1 cellular context compared by ENCODE assay signal in genomic region chr20:39013662-39014109, GRCh38.
TF ChIP-seq lines count a peak whose summit lies in the region.

No MANE protein-coding gene starts in this region.

TF ChIP-seq in HepG2, 621 proteins besides CTCF, POLR2A, EP300 and RAD21 (continued from another document and continues in another):
- TF ChIP-seq ZNF407 (CRISPR knock-in tag; IDR thresholded peaks at IDR 0.05; ENCODE audit: not compliant biosample characterization) (no peak), SP2 (CRISPR knock-in tag; IDR thresholded peaks at IDR 0.05) (no peak), IKZF1 (IDR thresholded peaks at IDR 0.05) (no peak), KDM1A (CRISPR knock-in tag; IDR thresholded peaks at IDR 0.05) (0 out of 2 replicates have a peak, but pooled peaks have one; percentile 20), ZNF367 (CRISPR knock-in tag; IDR thresholded peaks at IDR 0.05; ENCODE audit: borderline replicate concordance) (no peak), HNRNPH1 (optimal IDR thresholded peaks at IDR 0.05; ENCODE audit: low read depth, low read length) (no peak), CCDC6 (CRISPR knock-in tag; IDR thresholded peaks at IDR 0.05) (no peak), PPARG (CRISPR knock-in tag; conservative IDR thresholded peaks at IDR 0.05) (peak; percentile 77), ZSCAN22 (CRISPR knock-in tag; IDR thresholded peaks at IDR 0.05) (no peak), DDIT3 (CRISPR knock-in tag; IDR thresholded peaks at IDR 0.05) (0 out of 2 replicates have a peak, but pooled peaks have one; percentile 14), ARNTL (CRISPR knock-in tag; IDR thresholded peaks at IDR 0.05) (no peak), ZFP91 (CRISPR knock-in tag; IDR thresholded peaks at IDR 0.05; ENCODE audit: borderline replicate concordance) (no peak), ARID4A (CRISPR knock-in tag; IDR thresholded peaks at IDR 0.05; ENCODE audit: borderline replicate concordance) (no peak; the same call in 1 of the 2 replicates), XBP1 (CRISPR knock-in tag; IDR thresholded peaks at IDR 0.05) (no peak), ZNF121 (CRISPR knock-in tag; IDR thresholded peaks at IDR 0.05) (no peak), HIVEP1 (CRISPR knock-in tag; IDR thresholded peaks at IDR 0.05) (no peak), POLR2AphosphoS5 (IDR thresholded peaks at IDR 0.05; ENCODE audit: low read depth, low read length) (peak; percentile 31; the same call in 1 of the 2 replicates), TP53 (CRISPR knock-in tag; conservative IDR thresholded peaks at IDR 0.05) (no peak), ZBTB20 (CRISPR knock-in tag; IDR thresholded peaks at IDR 0.05; ENCODE audit: borderline replicate concordance, low read depth) (no peak), SP140L (CRISPR knock-in tag; IDR thresholded peaks at IDR 0.05; ENCODE audit: borderline replicate concordance) (no peak), ZBTB3 (CRISPR knock-in tag; IDR thresholded peaks at IDR 0.05; ENCODE audit: borderline replicate concordance, low read depth) (no peak), ZNF567 (CRISPR knock-in tag; IDR thresholded peaks at IDR 0.05; ENCODE audit: borderline replicate concordance) (no peak), ZNF253 (CRISPR knock-in tag; IDR thresholded peaks at IDR 0.05; ENCODE audit: borderline replicate concordance) (no peak), SNAPC2 (CRISPR knock-in tag; IDR thresholded peaks at IDR 0.05) (no peak), ZNF570 (CRISPR knock-in tag; IDR thresholded peaks at IDR 0.05; ENCODE audit: borderline replicate concordance) (no peak), ZBTB7B (CRISPR knock-in tag; IDR thresholded peaks at IDR 0.05) (no peak), GLI4 (CRISPR knock-in tag; IDR thresholded peaks at IDR 0.05; ENCODE audit: borderline replicate concordance) (no peak), TEAD3 (CRISPR knock-in tag; optimal IDR thresholded peaks at IDR 0.05; ENCODE audit: borderline replicate concordance) (peak; percentile 27), TIGD3 (CRISPR knock-in tag; IDR thresholded peaks at IDR 0.05; ENCODE audit: borderline replicate concordance) (no peak), TCF7L2 (IDR thresholded peaks at IDR 0.05; ENCODE audit: low read depth, low read length) (no peak), ZNF691 (CRISPR knock-in tag; IDR thresholded peaks at IDR 0.05; ENCODE audit: borderline replicate concordance, low read depth) (no peak), ZNF646 (CRISPR knock-in tag; IDR thresholded peaks at IDR 0.05) (peak; percentile 61; the same call in 1 of the 2 replicates), ETV5 (CRISPR knock-in tag; IDR thresholded peaks at IDR 0.05; ENCODE audit: borderline replicate concordance) (peak; percentile 23; the same call in 1 of the 2 replicates), RCOR2 (CRISPR knock-in tag; IDR thresholded peaks at IDR 0.05) (peak; percentile 76), NFYC (CRISPR knock-in tag; IDR thresholded peaks at IDR 0.05) (peak; percentile 61), ZNF616 (CRISPR knock-in tag; IDR thresholded peaks at IDR 0.05; ENCODE audit: low read depth) (no peak), ONECUT2 (CRISPR knock-in tag; IDR thresholded peaks at IDR 0.05) (no peak), ZNF816 (CRISPR knock-in tag; IDR thresholded peaks at IDR 0.05; ENCODE audit: borderline replicate concordance) (no peak), ZNF547 (CRISPR knock-in tag; IDR thresholded peaks at IDR 0.05) (no peak)
